ENCODE assay signal across 8 cellular contexts in the genomic region with DNA sequence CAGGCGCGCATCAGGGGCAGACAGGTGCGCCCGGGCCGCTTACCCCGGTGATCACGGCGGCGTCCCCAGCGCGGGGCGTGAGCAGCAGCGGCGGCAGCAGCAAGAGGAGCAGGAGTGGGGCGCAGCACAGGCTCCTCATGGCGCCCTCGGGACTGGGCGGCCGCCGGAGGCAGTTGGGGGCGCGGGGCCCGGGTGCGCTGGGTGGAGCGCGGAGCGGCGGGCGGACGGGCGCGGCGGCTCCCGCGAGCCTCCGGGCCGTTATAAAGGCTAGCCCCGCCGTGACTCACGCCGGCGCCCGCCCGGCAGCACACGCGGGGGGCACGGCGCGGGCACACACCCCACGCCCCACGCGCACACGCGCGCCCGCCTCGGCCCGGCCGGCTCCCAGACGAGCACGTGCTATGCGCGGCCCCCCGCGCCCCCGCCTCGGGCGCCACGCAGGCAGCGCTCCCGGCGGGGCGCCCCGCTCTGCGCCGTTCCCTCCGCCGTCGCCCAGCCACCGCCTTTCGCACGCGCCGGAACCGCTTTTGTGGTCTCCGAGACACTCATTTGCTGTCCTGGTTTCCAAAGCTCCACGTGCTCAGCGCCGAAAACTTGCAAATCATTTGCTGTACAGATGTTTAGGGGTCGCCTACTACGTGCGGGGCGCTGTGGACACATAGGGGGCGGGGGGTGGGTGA. TPM values are rescaled to one million over a fixed set of nuclear protein-coding genes. Genes with fewer than 3 reads are reported as not detected.
DNase-seq lines count a peak whose midpoint lies in the region; ATAC-seq lines count a peak whose summit lies in the region.

A gene with protein sequence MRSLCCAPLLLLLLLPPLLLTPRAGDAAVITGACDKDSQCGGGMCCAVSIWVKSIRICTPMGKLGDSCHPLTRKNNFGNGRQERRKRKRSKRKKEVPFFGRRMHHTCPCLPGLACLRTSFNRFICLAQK (minus strand): TSS at position 235 of the 680 bp plus-strand sequence. CDS start 96 bp downstream, at position 139.

- H3K9me3 ChIP-seq in MG63: no peaks in the 10 kb centered on the region

- DNase-seq in AG08395 (ENCODE audit: low spot score) (peak; percentile 10), MG63 (peak; percentile 13), islet precursor cell (peak; percentile 59), GM19240 (ENCODE audit: insufficient read length, low spot score) (no peak)
- DNase-seq in activated effector memory CD4-positive, alpha-beta T cell treated with anti-CD3 and anti-CD28 coated beads, Interleukin-2, amount 50 U/mL, for 16 hours: peak; percentile 77
- DNase-seq in stimulated activated CD8-positive, alpha-beta memory T cell treated with anti-CD3 and anti-CD28 coated beads, Interleukin-2, amount 100 ng/mL, for 48 hours (ENCODE audit: low read depth in 2 of 2): peak; percentile 3 to 13

- no peaks in the 10 kb centered on the region for H3K36me3 ChIP-seq in MG63

- peak within 1 kb of the TSS; percentile 27 for H3K4me3 ChIP-seq in MG63

- ATAC-seq in HG03565 (IDR thresholded peaks at IDR 0.05; ENCODE audit: unreplicated experiment) (no peak), HG02884 (IDR thresholded peaks at IDR 0.05; ENCODE audit: unreplicated experiment) (no peak)

- H3K27me3 ChIP-seq in MG63: peaks cover 43% of the 10 kb centered on the region

RNA-seq across cellular contexts. Expression of the gene that starts here (rescaled TPM):
- total RNA-seq in MG63 (2014; rRNA removed; shearing (Covaris generic); ENCODE audit: low replicate concordance): not detected in 2 replicates

Comparison
In these comparisons a context has a peak if more than half of its experiments do, and no peak if none do; other contexts are left out.
1. Peak in DNase-seq and H3K4me3 ChIP-seq in MG63; RNA of the gene not detected or under 1 TPM.